Comparison of ENCODE assay signal across 6 cellular contexts in genomic region chr5:71441564-71441963, GRCh38. TPM values are rescaled to one million over a fixed set of nuclear protein-coding genes. Genes with fewer than 3 reads are reported as not detected.
DNase-seq lines count a peak whose midpoint lies in the region; ATAC-seq, FAIRE-seq and TF ChIP-seq lines count a peak whose summit lies in the region.
"Not testable (repeated sequence)": the region's sequence is repeated elsewhere in the genome, so short reads cannot be mapped to it uniquely, and the experiment has no call there.

No MANE protein-coding gene starts in this region.

- peak overlapping the region; percentile 74 for H3K4me3 ChIP-seq in SK-N-MC
- H3K4me3 ChIP-seq in right lobe of liver, pancreas: not testable (repeated sequence)

- H3K36me3 ChIP-seq in SK-N-MC (ENCODE audit: insufficient read depth, low read length), result peaks cover 51% of the 10 kb centered on the region
- not testable (repeated sequence) for H3K36me3 ChIP-seq in right lobe of liver, pancreas

- not testable (repeated sequence) for TF ChIP-seq POLR2A in right lobe of liver (IDR thresholded peaks at IDR 0.05)

- H3K4me1 ChIP-seq in right lobe of liver, result peaks cover 0 to 16% (median 5%) of the 10 kb centered on the region in 4 donors
- H3K4me1 ChIP-seq in pancreas, result not testable (repeated sequence)

- not testable (repeated sequence) for H3K27me3 ChIP-seq in right lobe of liver
- H3K27me3 ChIP-seq in pancreas, result peaks cover 0 to 19% (median 0%) of the 10 kb centered on the region in 4 donors

- not testable (repeated sequence) for H3K9me3 ChIP-seq in SK-N-MC (ENCODE audit: low read depth, low read length); right lobe of liver; pancreas

- 33% methylated on average over 1 of the region's 1 CpG for WGBS in right lobe of liver (ENCODE audit: insufficient coverage, low coverage, low lambda C conversion rate, missing lambda C conversion rate)
- 29 to 57% methylated on average over 1 of the region's 1 CpG for WGBS in pancreas, 2 donors

- DNase-seq in AML-193 (lab: John Stamatoyannopoulos, UW) (peak; percentile 1 to 9), NCI-H69 (lab: John Stamatoyannopoulos, UW) (peak; percentile 29), left lobe of liver (ENCODE audit: low spot score) (peak; percentile 78), right lobe of liver (peak in 2 of 3 donors; percentile 42 to 75), pancreas (peak in 4 of 6 donors; percentile 40 to 56 (median 50))
- not testable (repeated sequence) for DNase-seq in SK-N-MC (ENCODE audit: low read depth, low spot score)

- H3K9ac ChIP-seq in SK-N-MC (ENCODE audit: insufficient read length), result not testable (repeated sequence)

- intact Hi-C loops in right lobe of liver (cut with DNase I); pancreas (cut with DNase I): not testable (repeated sequence)

- ATAC-seq in left lobe of liver (peak; percentile 73), right lobe of liver (peak; percentile 72 to 84 (median 77)), pancreas (peak; percentile 76 to 94 (median 92))

- not testable (repeated sequence) for TF ChIP-seq CTCF in right lobe of liver (IDR thresholded peaks at IDR 0.05); pancreas (IDR thresholded peaks at IDR 0.05)

- not testable (repeated sequence) for FAIRE-seq in pancreas (lab: Jason Lieb, UNC)

- H3K27ac ChIP-seq in SK-N-MC (peak overlapping the region; percentile 42), right lobe of liver (peak overlapping the region; percentile 57 to 68 (median 67))
- not testable (repeated sequence) for H3K27ac ChIP-seq in pancreas

RNA-seq across cellular contexts. Expression of gene BDP1, which starts 13.9 kb away (rescaled TPM):
- total RNA-seq in left lobe of liver (8.2 TPM), right lobe of liver (10 to 100 TPM in 5 of 6 experiments, 1 to 10 TPM in 1; 7.3 to 16.6 (median 11.9) TPM), pancreas (10 to 100 TPM in 2 of 6 donors, 1 to 10 TPM in 4; 7.4 to 13.7 (median 8.6) TPM)
- polyA plus RNA-seq in pancreas, result 1 to 10 TPM; 7.0 to 8.0 TPM
